12 cellular contexts compared by ENCODE assay signal in genomic region chr5:150509992-150510391, GRCh38. TPM values are rescaled to one million over a fixed set of nuclear protein-coding genes. Genes with fewer than 3 reads are reported as not detected.
DNase-seq lines count a peak whose midpoint lies in the region; ATAC-seq and TF ChIP-seq lines count a peak whose summit lies in the region.
"Had no signal": no experiment of that assay in that cellular context is flagged by ENCODE, and none has a peak within 500 bp of the region (broad histone marks: within the 10 kb centered on the region; RNA-seq: fewer than 3 reads in every experiment).

No MANE protein-coding gene starts in this region.

- WGBS in adipose tissue, 3 donors = 35 to 88% (median 78%) methylated on average over 7 of the region's 7 CpGs
- 76% methylated on average over 6 of the region's 7 CpGs for WGBS in esophagus muscularis mucosa
- 71 to 73% methylated on average over 7 of the region's 7 CpGs for whole genome bisulfite sequencing in tibial nerve, 2 donors

- H3K4me1 ChIP-seq in esophagus muscularis mucosa (peaks cover 87 to 99% (median 97%) of the 10 kb centered on the region in 4 donors), neural progenitor cell (peaks cover 52% of the 10 kb centered on the region), tibial nerve (peaks cover 3 to 94% (median 85%) of the 10 kb centered on the region in 4 donors)

- no peaks in the 10 kb centered on the region for H3K36me3 Mint-ChIP-seq in neural progenitor cell

- H3K27me3 Mint-ChIP-seq in neural progenitor cell (ENCODE audit: insufficient read depth, low read depth) = peaks cover 5% of the 10 kb centered on the region
- H3K27me3 Mint-ChIP-seq: stimulated activated naive CD8-positive, alpha-beta T cell treated with anti-CD3 and anti-CD28 coated beads, Interleukin-15, amount 100 ng/mL, for 72 hours had no signal

- H3K4me2 ChIP-seq in neural progenitor cell = peak overlapping the region; percentile 54

- H3K36me3 ChIP-seq in esophagus muscularis mucosa (no peaks in the 10 kb centered on the region), neural progenitor cell (no peaks in the 10 kb centered on the region), tibial nerve (no peaks in the 10 kb centered on the region)

- H3K27me3 ChIP-seq in esophagus muscularis mucosa (no peaks in the 10 kb centered on the region), neural progenitor cell (no peaks in the 10 kb centered on the region), tibial nerve (no peaks in the 10 kb centered on the region)

- no peak overlapping the region for H3K4me3 Mint-ChIP-seq in neural progenitor cell
- H3K4me3 Mint-ChIP-seq: stimulated activated naive CD8-positive, alpha-beta T cell treated with anti-CD3 and anti-CD28 coated beads, Interleukin-15, amount 100 ng/mL, for 72 hours had no signal

- H3K27ac Mint-ChIP-seq in neural progenitor cell = peak overlapping the region; percentile 50

- H4K20me1 ChIP-seq in neural progenitor cell (ENCODE audit: low read depth) = peaks cover 91% of the 10 kb centered on the region

- intact Hi-C loops in esophagus muscularis mucosa (cut with DNase I) = no loop called here

- H3K9me3 ChIP-seq in esophagus muscularis mucosa = no peaks in the 10 kb centered on the region
- no peaks in the 10 kb centered on the region for H3K9me3 ChIP-seq in neural progenitor cell (ENCODE audit: low read depth)
- no peaks in the 10 kb centered on the region for H3K9me3 ChIP-seq in tibial nerve

- no peak overlapping the region for H3K4me3 ChIP-seq in esophagus muscularis mucosa
- H3K4me3 ChIP-seq in neural progenitor cell = no peak overlapping the region
- no peak overlapping the region for H3K4me3 ChIP-seq in tibial nerve

- no peaks in the 10 kb centered on the region for H3K9me3 Mint-ChIP-seq in neural progenitor cell
- H3K9me3 Mint-ChIP-seq: stimulated activated naive CD8-positive, alpha-beta T cell treated with anti-CD3 and anti-CD28 coated beads, Interleukin-15, amount 100 ng/mL, for 72 hours had no signal

- no peak for TF ChIP-seq CTCF in esophagus muscularis mucosa (IDR thresholded peaks at IDR 0.05)
- TF ChIP-seq CTCF in neural progenitor cell (IDR thresholded peaks at IDR 0.05) = no peak
- TF ChIP-seq CTCF in tibial nerve (IDR thresholded peaks at IDR 0.05) = no peak

- ATAC-seq in HG02938 (IDR thresholded peaks at IDR 0.05; ENCODE audit: unreplicated experiment) = no peak
- ATAC-seq: stimulated activated naive CD8-positive, alpha-beta T cell treated with anti-CD3 and anti-CD28 coated beads, Interleukin-15, amount 100 ng/mL, for 72 hours had no signal

- H3K9ac ChIP-seq in neural progenitor cell = no peak overlapping the region

- H3K4me1 Mint-ChIP-seq in neural progenitor cell = peaks cover 63% of the 10 kb centered on the region
- H3K4me1 Mint-ChIP-seq: stimulated activated naive CD8-positive, alpha-beta T cell treated with anti-CD3 and anti-CD28 coated beads, Interleukin-15, amount 100 ng/mL, for 72 hours had no signal

- TF ChIP-seq POLR2A in esophagus muscularis mucosa (IDR thresholded peaks at IDR 0.05; ENCODE audit: low read depth) (no peak), tibial nerve (IDR thresholded peaks at IDR 0.05) (no peak)

- H3F3A ChIP-seq in neural progenitor cell (ENCODE audit: low read depth) = peaks cover 40% of the 10 kb centered on the region

- peak overlapping the region; percentile 35 for H3K27ac ChIP-seq in adipose tissue (ENCODE audit: low read depth, low read length)
- H3K27ac ChIP-seq in esophagus muscularis mucosa (replicated peaks in 1 of 4) = peak overlapping the region in 3 of 4 donors; percentile 26 to 73 (median 53)
- peak overlapping the region; percentile 44 for H3K27ac ChIP-seq in neural progenitor cell
- peak overlapping the region; percentile 21 to 91 (median 82) for H3K27ac ChIP-seq in tibial nerve

- DNase-seq in esophagus muscularis mucosa (ENCODE audit: extremely low spot score) (no peak), neural progenitor cell (ENCODE audit: low spot score) (no peak), tibial nerve (ENCODE audit: low spot score in 2 of 2) (no peak)
- no peak for DNase-seq in stimulated activated CD4-positive, alpha-beta T cell treated with anti-CD3 and anti-CD28 coated beads, Interleukin-12 subunit alpha, Interleukin-12 subunit beta, amount 100 ng/mL, for 4 hours
- DNase-seq in activated CD4-positive, alpha-beta T cell treated with anti-CD3 and anti-CD28 coated beads for 4 hours = no peak
- DNase-seq: activated naive CD4-positive, alpha-beta T cell treated with anti-CD3 and anti-CD28 coated beads, Interleukin-2, amount 50 U/mL, for 16 hours; IMR-90; NCI-H524 treated with DMSO at 0.1 percent for 48 hours; stimulated activated CD4-positive, alpha-beta T cell treated with anti-CD3 and anti-CD28 coated beads, Interleukin-4, amount 100 ng/mL, for 1 hour; stimulated activated naive CD8-positive, alpha-beta T cell treated with anti-CD3 and anti-CD28 coated beads, Interleukin-15, amount 100 ng/mL, for 72 hours had no signal

- peaks cover 100% of the 10 kb centered on the region for H3K79me2 ChIP-seq in neural progenitor cell (ENCODE audit: low read depth)

- TF ChIP-seq EP300 in esophagus muscularis mucosa (IDR thresholded peaks at IDR 0.05) (no peak), tibial nerve (IDR thresholded peaks at IDR 0.05) (no peak)

- no peak overlapping the region for H2AFZ ChIP-seq in neural progenitor cell (replicated peaks)

RNA-seq across cellular contexts. Expression of gene NDST1, which starts 2.1 kb away (rescaled TPM):
- 10 to 100 TPM; 19.0 to 45.4 (median 35.5) TPM for polyA plus RNA-seq in adipose tissue
- 100 to 1,000 TPM in 1 of 4 donors, 10 to 100 TPM in 3; 48.2 to 113 (median 74.5) TPM for total RNA-seq in esophagus muscularis mucosa
- 22.9 and 45.6 TPM in 2 replicates for total RNA-seq in neural progenitor cell (ENCODE audit: low replicate concordance)
- total RNA-seq in tibial nerve = 100 to 1,000 TPM in 2 of 4 donors, 10 to 100 TPM in 2; 53.2 to 137 (median 104) TPM
